8 cellular contexts compared by ENCODE assay signal in the genomic region with DNA sequence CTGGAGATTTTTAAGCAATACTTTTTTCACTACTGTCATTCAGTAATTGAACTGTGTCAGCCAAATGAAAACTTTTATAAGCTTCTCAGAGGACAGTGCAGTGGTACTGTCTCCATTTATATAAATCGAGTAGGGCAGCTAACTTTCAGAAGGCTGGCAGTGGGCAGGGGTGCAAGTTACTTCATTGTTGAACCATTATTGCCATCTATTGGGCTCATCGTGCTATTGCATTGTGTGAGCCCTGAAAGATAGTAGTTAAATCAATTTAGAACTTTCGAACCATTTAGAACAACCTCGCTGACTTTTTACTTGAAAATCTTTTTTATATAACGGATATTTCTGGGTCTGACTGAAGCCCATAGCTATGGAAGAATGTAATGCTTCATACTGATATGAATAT.
A peak's percentile ranks its signal among the peaks of the same experiment; 100 is the strongest.
DNase-seq lines count a peak whose midpoint lies in the region; ATAC-seq and TF ChIP-seq lines count a peak whose summit lies in the region.

No MANE protein-coding gene starts in this region.

- H3K4me3 Mint-ChIP-seq in activated CD4-positive, alpha-beta T cell treated with anti-CD3 and anti-CD28 coated beads, Interleukin-2, amount 10 ng/mL, durations not matched to agents 24 days and 14 days: no peak overlapping the region

- no peak overlapping the region for H3K4me2 ChIP-seq in DND-41 (ENCODE audit: insufficient read depth, low read length)

- H2AFZ ChIP-seq in DND-41 (ENCODE audit: low read depth, low read length): no peak overlapping the region

- peak; percentile 92 for TF ChIP-seq CTCF in DND-41 (IDR thresholded peaks at IDR 0.05; ENCODE audit: borderline replicate concordance, extremely low read depth, low read length, poor library complexity, severe bottlenecking)

- H3K9me3 Mint-ChIP-seq in activated CD4-positive, alpha-beta T cell treated with anti-CD3 and anti-CD28 coated beads, Interleukin-2, amount 10 ng/mL, durations not matched to agents 24 days and 14 days: no peaks in the 10 kb centered on the region

- H4K20me1 ChIP-seq in DND-41 (ENCODE audit: insufficient read depth, low read length): no peaks in the 10 kb centered on the region

- no peak overlapping the region for H3K4me3 ChIP-seq in DND-41 (ENCODE audit: low read depth in 1 of 2, low read length in 2 of 2)

- H3K27ac Mint-ChIP-seq in activated CD4-positive, alpha-beta T cell treated with anti-CD3 and anti-CD28 coated beads, Interleukin-2, amount 10 ng/mL, durations not matched to agents 24 days and 14 days: no peak overlapping the region

- peak; percentile 83 for ATAC-seq in DND-41 (ENCODE audit: insufficient read depth, low read depth)
- peak; percentile 67 for ATAC-seq in HG02759 (IDR thresholded peaks at IDR 0.05; ENCODE audit: unreplicated experiment)
- ATAC-seq in Right ventricle myocardium superior (ENCODE audit: poor library complexity): peak; percentile 91
- ATAC-seq in activated CD4-positive, CD25-positive, alpha-beta regulatory T cell treated with anti-CD3 and anti-CD28 coated beads, Interleukin-2, amount 50 U/mL, for 24 hours: no peak
- no peak for ATAC-seq in HG02840 (IDR thresholded peaks at IDR 0.05; ENCODE audit: low FRiP score, unreplicated experiment)

- H3K27ac ChIP-seq in DND-41 (ENCODE audit: low read length): no peak overlapping the region

- peak; percentile 58 for DNase-seq in DND-41
- DNase-seq in NCI-H2227 (lab: John Stamatoyannopoulos, UW; ENCODE audit: unreplicated experiment): peak; percentile 72
- peak; percentile 58 for DNase-seq in activated CD4-positive, alpha-beta T cell treated with anti-CD3 and anti-CD28 coated beads, Interleukin-2, amount 10 ng/mL, durations not matched to agents 24 days and 14 days
- DNase-seq in Right ventricle myocardium superior: peak; percentile 49
- DNase-seq in putamen (ENCODE audit: low spot score): peak; percentile 29

- H3K4me1 ChIP-seq in DND-41 (ENCODE audit: insufficient read depth, low read length): no peaks in the 10 kb centered on the region

- peaks cover 40% of the 10 kb centered on the region; the same call in 1 of the 2 replicates for H3K36me3 ChIP-seq in DND-41 (ENCODE audit: insufficient read depth, low read length)

- intact Hi-C loops in activated CD4-positive, alpha-beta T cell treated with anti-CD3 and anti-CD28 coated beads, Interleukin-2, amount 10 ng/mL, durations not matched to agents 24 days and 14 days (cut with micrococcal nuclease): loop anchor here (2.0 to 5.0 kb wide), 4 partner anchors 59 to 784 kb away; no protein-coding TSS in a partner anchor
- intact Hi-C loops in Right ventricle myocardium superior (cut with DNase I): loop anchor here (5.0 kb wide), 2 partner anchors 679 to 784 kb away; no protein-coding TSS in a partner anchor

- no peak overlapping the region for H3K9ac ChIP-seq in DND-41 (ENCODE audit: low read depth, low read length)

- no peaks in the 10 kb centered on the region for H3K9me3 ChIP-seq in DND-41 (ENCODE audit: insufficient read depth, low read length, severe bottlenecking)

- H3K27me3 ChIP-seq in DND-41 (ENCODE audit: insufficient read depth, low read length, poor library complexity): no peaks in the 10 kb centered on the region

- no peaks in the 10 kb centered on the region for H3K4me1 Mint-ChIP-seq in activated CD4-positive, alpha-beta T cell treated with anti-CD3 and anti-CD28 coated beads, Interleukin-2, amount 10 ng/mL, durations not matched to agents 24 days and 14 days

- no peaks in the 10 kb centered on the region for H3K79me2 ChIP-seq in DND-41 (ENCODE audit: insufficient read depth, low read length)

- no peaks in the 10 kb centered on the region for H3K27me3 Mint-ChIP-seq in activated CD4-positive, alpha-beta T cell treated with anti-CD3 and anti-CD28 coated beads, Interleukin-2, amount 10 ng/mL, durations not matched to agents 24 days and 14 days

- no peaks in the 10 kb centered on the region for H3K36me3 Mint-ChIP-seq in activated CD4-positive, alpha-beta T cell treated with anti-CD3 and anti-CD28 coated beads, Interleukin-2, amount 10 ng/mL, durations not matched to agents 24 days and 14 days (ENCODE audit: low read depth)

Comparison
In these comparisons a context has a peak if more than half of its experiments do, and no peak if none do; other contexts are left out.
1. ATAC-seq: peak in DND-41 (single experiment), HG02759 (single experiment) and Right ventricle myocardium superior (single experiment); none in activated CD4-positive, CD25-positive, alpha-beta regulatory T cell treated with anti-CD3 and anti-CD28 coated beads, Interleukin-2, amount 50 U/mL, for 24 hours (0 of 2) and HG02840 (single experiment).
2. Peak in every context shown above with its lines, with median percentiles within 50 percentile points of each other: DNase-seq.